In the genomic region with DNA sequence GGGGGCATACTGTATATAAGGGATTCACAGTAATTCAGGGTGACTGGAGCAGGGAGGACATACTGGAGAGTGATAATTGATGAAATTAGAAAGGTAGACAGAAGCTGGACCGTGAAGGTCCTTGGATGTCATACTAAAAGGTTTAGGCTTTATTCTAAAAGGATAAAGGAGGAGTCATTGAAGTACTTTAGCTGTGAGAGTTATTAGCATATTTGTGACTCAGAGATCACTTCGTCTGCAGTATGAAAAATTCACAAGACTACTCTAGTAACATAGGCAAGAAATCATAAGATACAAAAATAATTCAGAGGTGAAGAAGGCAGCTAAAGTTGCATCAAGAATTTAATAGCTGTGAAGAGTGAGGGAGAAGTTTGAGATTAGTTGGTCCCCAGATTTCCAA, we compare ENCODE assay signal across 27 cellular contexts. TPM values are rescaled to one million over a fixed set of nuclear protein-coding genes. Genes with fewer than 3 reads are reported as not detected.
DNase-seq lines count a peak whose midpoint lies in the region; ATAC-seq and TF ChIP-seq lines count a peak whose summit lies in the region.
"Had no signal": no experiment of that assay in that cellular context is flagged by ENCODE, and none has a peak within 500 bp of the region (broad histone marks: within the 10 kb centered on the region; RNA-seq: fewer than 3 reads in every experiment).

No MANE protein-coding gene starts in this region.

- H3K4me1 Mint-ChIP-seq in activated CD8-positive, alpha-beta T cell treated with anti-CD3 and anti-CD28 coated beads for 36 hours (ENCODE audit: low read depth), result peaks cover 40% of the 10 kb centered on the region
- peaks cover 26% of the 10 kb centered on the region for H3K4me1 Mint-ChIP-seq in activated CD8-positive, alpha-beta T cell treated with anti-CD3 and anti-CD28 coated beads, Interleukin-2, amount 10 ng/mL, durations not matched to agents 7 days and 5 days (ENCODE audit: low read depth)
- peaks cover 6 to 42% (median 27%) of the 10 kb centered on the region in 4 donors for H3K4me1 Mint-ChIP-seq in CD4-positive, alpha-beta memory T cell

- H3K27ac ChIP-seq in CD4-positive, alpha-beta memory T cell (ENCODE audit: low read depth, low read length), result peak overlapping the region; percentile 56
- H3K27ac ChIP-seq in KOPT-K1 (ENCODE audit: low read depth, low read length, poor library complexity, severe bottlenecking), result peak overlapping the region; percentile 62
- peak overlapping the region in 5 of 8 donors; percentile 44 to 77 (median 62) for H3K27ac ChIP-seq in spleen
- H3K27ac ChIP-seq: BLaER1, SK-N-MC had no signal

- no peaks in the 10 kb centered on the region for H3K36me3 ChIP-seq in CD4-positive, alpha-beta memory T cell (ENCODE audit: insufficient read depth, low read length)
- H3K36me3 ChIP-seq in KOPT-K1 (ENCODE audit: insufficient read depth, low read length) (no peaks in the 10 kb centered on the region), spleen (no peaks in the 10 kb centered on the region)
- H3K36me3 ChIP-seq: BLaER1 had no signal

- CTCF ChIA-PET in activated CD8-positive, alpha-beta T cell treated with anti-CD3 and anti-CD28 coated beads for 36 hours (lab: Charles Lee), result interaction anchor here (0.8 to 5.9 kb wide), 16 partner anchors 9 to 135 kb away, joined by 3 to 66 read pairs (median 6); a partner anchor contains a TSS
- CTCF ChIA-PET in activated CD8-positive, alpha-beta T cell treated with anti-CD3 and anti-CD28 coated beads, Interleukin-2, amount 10 ng/mL, durations not matched to agents 7 days and 5 days (lab: Charles Lee), result interaction anchor here (0.9 to 7.9 kb wide), 13 partner anchors 8 to 549 kb away, joined by 3 to 110 read pairs (median 26); a partner anchor contains a TSS
- CTCF ChIA-PET in CD4-positive, alpha-beta memory T cell (lab: Charles Lee; ENCODE audit: partially characterized antibody), result interaction anchor here (0.6 to 7.2 kb wide), 13 partner anchors 9 to 649 kb away, joined by 3 to 75 read pairs (median 9); a partner anchor contains a TSS

- H3K36me3 Mint-ChIP-seq in activated CD8-positive, alpha-beta T cell treated with anti-CD3 and anti-CD28 coated beads for 36 hours (ENCODE audit: low read depth), result no peaks in the 10 kb centered on the region
- H3K36me3 Mint-ChIP-seq in activated CD8-positive, alpha-beta T cell treated with anti-CD3 and anti-CD28 coated beads, Interleukin-2, amount 10 ng/mL, durations not matched to agents 7 days and 5 days (ENCODE audit: low read depth), result peaks cover 10% of the 10 kb centered on the region
- peaks cover 5 to 8% of the 10 kb centered on the region in 2 donors for H3K36me3 Mint-ChIP-seq in CD4-positive, alpha-beta memory T cell

- ATAC-seq in activated CD8-positive, alpha-beta T cell treated with anti-CD3 and anti-CD28 coated beads for 36 hours, result peak; percentile 47
- ATAC-seq in activated CD8-positive, alpha-beta T cell treated with anti-CD3 and anti-CD28 coated beads, Interleukin-2, amount 10 ng/mL, durations not matched to agents 7 days and 5 days, result no peak
- ATAC-seq in sciatic nerve (no peak), GM18868 (IDR thresholded peaks at IDR 0.05; ENCODE audit: unreplicated experiment) (no peak)
- ATAC-seq: HCT116 had no signal

- no peak overlapping the region for H3K4me3 ChIP-seq in CD4-positive, alpha-beta memory T cell (ENCODE audit: low read length in 2 of 2)
- no peak overlapping the region for H3K4me3 ChIP-seq in spleen
- H3K4me3 ChIP-seq: BLaER1, GM12878, SK-N-MC had no signal

- no peak for DNase-seq in activated CD8-positive, alpha-beta T cell treated with anti-CD3 and anti-CD28 coated beads for 36 hours
- DNase-seq in activated CD8-positive, alpha-beta T cell treated with anti-CD3 and anti-CD28 coated beads, Interleukin-2, amount 10 ng/mL, durations not matched to agents 7 days and 5 days, result no peak
- DNase-seq in CD4-positive, alpha-beta memory T cell, result no peak
- DNase-seq in spleen (no peak), sciatic nerve (ENCODE audit: low spot score) (no peak)
- DNase-seq: Caco-2; CD4-positive, CD25-positive, alpha-beta regulatory T cell; EL; GDM1; Kasumi-1; NCI-H1092 treated with DMSO at 0.1 percent for 48 hours; NCI-H1436; NCI-H187 treated with DMSO at 0.1 percent for 48 hours; NCI-H2171 treated with DMSO at 0.1 percent for 48 hours; NCI-H345; NCI-H510A treated with DMSO at 0.1 percent for 48 hours; SIG-M5 had no signal

- no peaks in the 10 kb centered on the region for H3K27me3 ChIP-seq in CD4-positive, alpha-beta memory T cell (ENCODE audit: insufficient read depth, low read length)
- no peaks in the 10 kb centered on the region for H3K27me3 ChIP-seq in spleen (replicated peaks in 1 of 7)
- H3K27me3 ChIP-seq: BLaER1 had no signal

- H3K4me1 ChIP-seq in CD4-positive, alpha-beta memory T cell (ENCODE audit: insufficient read depth, low read length), result peaks cover 82% of the 10 kb centered on the region
- peaks cover 20 to 53% (median 44%) of the 10 kb centered on the region in 6 donors for H3K4me1 ChIP-seq in spleen
- H3K4me1 ChIP-seq: Caco-2 had no signal

- H3K9me3 ChIP-seq in CD4-positive, alpha-beta memory T cell (ENCODE audit: control insufficient read depth in 1 of 2, low read length in 2 of 2), result no peaks in the 10 kb centered on the region
- H3K9me3 ChIP-seq in KOPT-K1 (ENCODE audit: insufficient read depth, low read length, poor library complexity, severe bottlenecking), result no peaks in the 10 kb centered on the region
- no peaks in the 10 kb centered on the region for H3K9me3 ChIP-seq in spleen
- H3K9me3 ChIP-seq: BLaER1, Caco-2 had no signal

- intact Hi-C loops in activated CD8-positive, alpha-beta T cell treated with anti-CD3 and anti-CD28 coated beads for 36 hours (cut with micrococcal nuclease), result no loop called here
- intact Hi-C loops in CD4-positive, alpha-beta memory T cell (cut with micrococcal nuclease), result loop anchor here (10.0 kb wide), 1 partner anchor 226 kb away; a partner anchor contains a TSS
- intact Hi-C loops in spleen (cut with DNase I; ENCODE audit: low total_unique reads) (no loop called here), sciatic nerve (cut with DNase I) (no loop called here)

- H3K9me3 Mint-ChIP-seq in activated CD8-positive, alpha-beta T cell treated with anti-CD3 and anti-CD28 coated beads for 36 hours, result no peaks in the 10 kb centered on the region
- H3K9me3 Mint-ChIP-seq in activated CD8-positive, alpha-beta T cell treated with anti-CD3 and anti-CD28 coated beads, Interleukin-2, amount 10 ng/mL, durations not matched to agents 7 days and 5 days (ENCODE audit: insufficient read depth), result no peaks in the 10 kb centered on the region
- H3K9me3 Mint-ChIP-seq in CD4-positive, alpha-beta memory T cell, result peaks cover 0 to 2% (median 0%) of the 10 kb centered on the region in 8 donors
- H3K9me3 Mint-ChIP-seq: CD4-positive, CD25-positive, alpha-beta regulatory T cell had no signal

- H3K27me3 Mint-ChIP-seq in activated CD8-positive, alpha-beta T cell treated with anti-CD3 and anti-CD28 coated beads for 36 hours, result no peaks in the 10 kb centered on the region
- no peaks in the 10 kb centered on the region for H3K27me3 Mint-ChIP-seq in activated CD8-positive, alpha-beta T cell treated with anti-CD3 and anti-CD28 coated beads, Interleukin-2, amount 10 ng/mL, durations not matched to agents 7 days and 5 days (ENCODE audit: low read depth)
- no peaks in the 10 kb centered on the region for H3K27me3 Mint-ChIP-seq in CD4-positive, alpha-beta memory T cell
- H3K27me3 Mint-ChIP-seq: CD4-positive, CD25-positive, alpha-beta regulatory T cell had no signal

- H3K27ac Mint-ChIP-seq in activated CD8-positive, alpha-beta T cell treated with anti-CD3 and anti-CD28 coated beads for 36 hours, result no peak overlapping the region
- H3K27ac Mint-ChIP-seq in activated CD8-positive, alpha-beta T cell treated with anti-CD3 and anti-CD28 coated beads, Interleukin-2, amount 10 ng/mL, durations not matched to agents 7 days and 5 days, result no peak overlapping the region
- H3K27ac Mint-ChIP-seq in CD4-positive, alpha-beta memory T cell, result no peak overlapping the region
- H3K27ac Mint-ChIP-seq: CD4-positive, CD25-positive, alpha-beta regulatory T cell had no signal

- TF ChIP-seq CTCF in activated CD8-positive, alpha-beta T cell treated with anti-CD3 and anti-CD28 coated beads for 36 hours (IDR thresholded peaks at IDR 0.05), result no peak
- TF ChIP-seq CTCF in spleen (IDR thresholded peaks at IDR 0.05 in 8 of 11, conservative IDR thresholded peaks at IDR 0.05 in 3 of 11), result no peak

- POLR2A ChIA-PET in activated CD8-positive, alpha-beta T cell treated with anti-CD3 and anti-CD28 coated beads for 36 hours (lab: Charles Lee), result interaction anchor here (0.8 to 9.3 kb wide), 8 partner anchors 11 to 231 kb away, joined by 3 to 131 read pairs (median 5); a partner anchor contains a TSS
- POLR2A ChIA-PET in activated CD8-positive, alpha-beta T cell treated with anti-CD3 and anti-CD28 coated beads, Interleukin-2, amount 10 ng/mL, durations not matched to agents 7 days and 5 days (lab: Charles Lee), result interaction anchor here (1.5 to 4.7 kb wide), 6 partner anchors 12 to 28 kb away, joined by 7 to 56 read pairs (median 33); a partner anchor contains a TSS
- POLR2A ChIA-PET in CD4-positive, alpha-beta memory T cell (lab: Charles Lee; ENCODE audit: partially characterized antibody), result interaction anchor here (1.0 to 27.3 kb wide), 6 partner anchors 9 to 225 kb away, joined by 3 to 993 read pairs (median 20); a partner anchor contains a TSS

- no peak for TF ChIP-seq POLR2A in spleen (IDR thresholded peaks at IDR 0.05)

- 67 to 83% (median 71%) methylated on average over 2 of the region's 2 CpGs for WGBS in spleen, 5 donors

- no peak overlapping the region for H3K4me3 Mint-ChIP-seq in activated CD8-positive, alpha-beta T cell treated with anti-CD3 and anti-CD28 coated beads for 36 hours
- H3K4me3 Mint-ChIP-seq in activated CD8-positive, alpha-beta T cell treated with anti-CD3 and anti-CD28 coated beads, Interleukin-2, amount 10 ng/mL, durations not matched to agents 7 days and 5 days, result no peak overlapping the region
- no peak overlapping the region for H3K4me3 Mint-ChIP-seq in CD4-positive, alpha-beta memory T cell
- H3K4me3 Mint-ChIP-seq: CD4-positive, CD25-positive, alpha-beta regulatory T cell had no signal

RNA-seq across cellular contexts. Expression of a gene that starts 26.3 kb away (rescaled TPM):
- 10 to 100 TPM; 15.5 to 16.2 TPM for total RNA-seq in activated CD8-positive, alpha-beta T cell treated with anti-CD3 and anti-CD28 coated beads for 36 hours
- total RNA-seq in activated CD8-positive, alpha-beta T cell treated with anti-CD3 and anti-CD28 coated beads, Interleukin-2, amount 10 ng/mL, durations not matched to agents 7 days and 5 days, result 10 to 100 TPM; 49.0 to 49.3 TPM
- 100 to 1,000 TPM; 124 TPM for total RNA-seq in CD4-positive, alpha-beta memory T cell
- 10 to 100 TPM; 88.7 to 96.3 TPM for polyA plus RNA-seq in CD4-positive, alpha-beta memory T cell
- total RNA-seq in spleen (10 to 100 TPM; 20.4 to 45.8 (median 28.4) TPM), sciatic nerve (0.85 TPM)
- polyA plus RNA-seq in spleen, result 1 to 10 TPM in 1 of 3 donors, under 1 TPM in 2; 0.30 to 1.4 (median 0.96) TPM
- total RNA-seq: Caco-2, H4, HT-29, M059J had no signal

RNA-seq across cellular contexts. Expression of a gene that starts 42.2 kb away (rescaled TPM):
- total RNA-seq in activated CD8-positive, alpha-beta T cell treated with anti-CD3 and anti-CD28 coated beads for 36 hours, result under 1 TPM; 0.02 to 0.14 TPM
- total RNA-seq in activated CD8-positive, alpha-beta T cell treated with anti-CD3 and anti-CD28 coated beads, Interleukin-2, amount 10 ng/mL, durations not matched to agents 7 days and 5 days, result 1 to 10 TPM; 1.4 to 2.2 TPM
- total RNA-seq in CD4-positive, alpha-beta memory T cell, result 1 to 10 TPM; 1.2 to 2.2 TPM
- 1 to 10 TPM in 1 of 2 donors, under 1 TPM in 1; 0.26 to 1.0 TPM for polyA plus RNA-seq in CD4-positive, alpha-beta memory T cell
- total RNA-seq in spleen (1 to 10 TPM in 5 of 7 donors, under 1 TPM in 2; 0.65 to 2.6 (median 1.4) TPM), sciatic nerve (43.8 TPM)
- polyA plus RNA-seq in spleen, result under 1 TPM; 0.09 to 0.13 (median 0.11) TPM
- total RNA-seq: HT-29, M059J had no signal
- polyA plus RNA-seq: AG04450 had no signal

Comparison
In these comparisons a context has a peak if more than half of its experiments do, and no peak if none do; other contexts are left out.
1. RNA of a gene that starts 42.2 kb away (total RNA-seq): 43.8 TPM in sciatic nerve (single experiment); 1.4 to 2.2 TPM in activated CD8-positive, alpha-beta T cell treated with anti-CD3 and anti-CD28 coated beads, Interleukin-2, amount 10 ng/mL, durations not matched to agents 7 days and 5 days, 1.2 to 2.2 TPM in CD4-positive, alpha-beta memory T cell, 0.65 to 2.6 TPM in spleen and 0.02 to 0.14 TPM in activated CD8-positive, alpha-beta T cell treated with anti-CD3 and anti-CD28 coated beads for 36 hours; every median in the first group is over 10 times any median in the second.
2. Peak in every context shown above with its lines, with median percentiles within 50 percentile points of each other: H3K27ac ChIP-seq.